Comparison of ENCODE assay signal across 20 cellular contexts in genomic region chr1:58845947-58846346, GRCh38.
"Had no signal": no experiment of that assay in that cellular context is flagged by ENCODE, and none has a peak within 500 bp of the region (broad histone marks: within the 10 kb centered on the region; RNA-seq: fewer than 3 reads in every experiment).

No MANE protein-coding gene starts in this region.

- H3K27me3 Mint-ChIP-seq: activated CD4-positive, alpha-beta T cell treated with anti-CD3 and anti-CD28 coated beads, Interleukin-2, amount 10 ng/mL, durations not matched to agents 7 days and 5 days; activated T-helper 17 cell treated with anti-CD3 and anti-CD28 coated beads, Interleukin-2, amount 50 U/mL, for 72 hours; stimulated activated memory B cell treated with anti-CD40 and anti-IgM and Interleukin-4, amounts not matched to agents 10 μg/mL and 1 μg/mL and 100 μg/mL, for 72 hours had no signal

- H3K9me3 Mint-ChIP-seq: activated T-helper 17 cell treated with anti-CD3 and anti-CD28 coated beads, Interleukin-2, amount 50 U/mL, for 72 hours; nephron; stimulated activated memory B cell treated with anti-CD40 and anti-IgM and Interleukin-4, amounts not matched to agents 10 μg/mL and 1 μg/mL and 100 μg/mL, for 72 hours had no signal

- H3K4me3 ChIP-seq: adrenal gland, colonic mucosa, heart right ventricle, psoas muscle, right lobe of liver, tibial nerve had no signal

- H3K27ac ChIP-seq: adrenal gland, colonic mucosa, heart right ventricle, psoas muscle, right lobe of liver, tibial nerve had no signal

- H3K27me3 ChIP-seq: adrenal gland, colonic mucosa, heart right ventricle, right lobe of liver, tibial nerve had no signal

- H3K4me1 Mint-ChIP-seq: activated T-helper 17 cell treated with anti-CD3 and anti-CD28 coated beads, Interleukin-2, amount 50 U/mL, for 72 hours; nephron had no signal

- H3K4me3 Mint-ChIP-seq: activated CD4-positive, alpha-beta T cell treated with anti-CD3 and anti-CD28 coated beads, Interleukin-2, amount 10 ng/mL, durations not matched to agents 7 days and 5 days; activated T-helper 17 cell treated with anti-CD3 and anti-CD28 coated beads, Interleukin-2, amount 50 U/mL, for 72 hours; nephron; stimulated activated memory B cell treated with anti-CD40 and anti-IgM and Interleukin-4, amounts not matched to agents 10 μg/mL and 1 μg/mL and 100 μg/mL, for 72 hours had no signal

- H3K4me1 ChIP-seq: right lobe of liver had no signal

- H3K36me3 ChIP-seq: adrenal gland, colonic mucosa, heart right ventricle, right lobe of liver, tibial nerve had no signal

- H3K9me3 ChIP-seq: adrenal gland, colonic mucosa, heart right ventricle, psoas muscle, right lobe of liver, tibial nerve had no signal

- DNase-seq: activated CD4-positive, alpha-beta T cell treated with anti-CD3 and anti-CD28 coated beads, Interleukin-2, amount 10 ng/mL, durations not matched to agents 7 days and 5 days; activated CD4-positive, CD25-positive, alpha-beta regulatory T cell; activated CD8-positive, alpha-beta memory T cell treated with anti-CD3 and anti-CD28 coated beads for 24 hours; activated naive CD4-positive, alpha-beta T cell treated with anti-CD3 and anti-CD28 coated beads, Interleukin-2, amount 50 U/mL, for 16 hours; adrenal gland; caudate nucleus; colonic mucosa; effector CD4-positive, alpha-beta T cell; heart right ventricle; left ventricle myocardium superior; mesendoderm; psoas muscle; right lobe of liver; T-helper 9 cell had no signal

- H3K36me3 Mint-ChIP-seq: stimulated activated memory B cell treated with anti-CD40 and anti-IgM and Interleukin-4, amounts not matched to agents 10 μg/mL and 1 μg/mL and 100 μg/mL, for 72 hours had no signal

- ATAC-seq: activated T-helper 17 cell treated with anti-CD3 and anti-CD28 coated beads, Interleukin-2, amount 50 U/mL, for 72 hours; heart right ventricle; left ventricle myocardium superior; psoas muscle; right lobe of liver; stimulated activated memory B cell treated with anti-CD40 and anti-IgM and Interleukin-4, amounts not matched to agents 10 μg/mL and 1 μg/mL and 100 μg/mL, for 72 hours had no signal

- H3K27ac Mint-ChIP-seq: activated CD4-positive, alpha-beta T cell treated with anti-CD3 and anti-CD28 coated beads, Interleukin-2, amount 10 ng/mL, durations not matched to agents 7 days and 5 days; activated T-helper 17 cell treated with anti-CD3 and anti-CD28 coated beads, Interleukin-2, amount 50 U/mL, for 72 hours; nephron; stimulated activated memory B cell treated with anti-CD40 and anti-IgM and Interleukin-4, amounts not matched to agents 10 μg/mL and 1 μg/mL and 100 μg/mL, for 72 hours had no signal

- FAIRE-seq: frontal cortex, keratinocyte had no signal
